Comparison of ENCODE assay signal across 16 cellular contexts in the genomic region with DNA sequence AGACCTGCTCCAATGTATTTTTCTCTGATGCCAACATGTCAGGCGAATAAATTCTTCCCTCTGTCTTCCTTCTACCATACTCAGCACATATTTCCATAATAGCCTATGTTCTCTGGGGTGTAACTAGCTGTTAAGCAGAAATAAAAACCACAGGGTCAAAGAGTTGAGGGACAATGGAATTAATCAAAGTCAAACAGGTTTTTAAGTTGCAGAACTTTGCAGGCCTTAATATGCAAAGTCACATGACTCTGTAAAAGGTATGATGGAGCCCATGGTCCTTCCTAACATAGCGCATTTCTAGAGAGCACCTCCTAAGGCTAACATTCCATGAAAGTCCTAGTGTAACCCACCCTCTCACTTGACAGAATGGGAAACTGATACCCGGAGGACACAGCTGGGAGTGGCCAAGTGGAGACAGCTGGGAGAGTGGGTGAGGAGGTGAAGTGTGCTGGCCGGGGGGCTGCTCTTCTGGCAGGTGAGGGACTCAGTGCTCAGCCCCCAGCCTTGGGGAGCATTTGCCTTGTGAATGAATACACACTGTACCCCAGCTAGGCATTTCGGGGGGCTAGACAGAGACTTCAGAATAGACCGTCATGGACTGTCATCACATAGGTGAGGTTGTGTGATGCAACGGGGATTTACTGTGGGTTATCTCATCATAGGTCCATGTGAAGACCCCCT. TPM values are rescaled to one million over a fixed set of nuclear protein-coding genes. Genes with fewer than 3 reads are reported as not detected.
A peak's percentile ranks its signal among the peaks of the same experiment; 100 is the strongest.
DNase-seq lines count a peak whose midpoint lies in the region; ATAC-seq and TF ChIP-seq lines count a peak whose summit lies in the region.
"Had no signal": no experiment of that assay in that cellular context is flagged by ENCODE, and none has a peak within 500 bp of the region (broad histone marks: within the 10 kb centered on the region; RNA-seq: fewer than 3 reads in every experiment).

No MANE protein-coding gene starts in this region.

- H3K36me3 ChIP-seq in RWPE2 (ENCODE audit: low read depth), result no peaks in the 10 kb centered on the region
- no peaks in the 10 kb centered on the region for H3K36me3 ChIP-seq in tibial artery

- no peak for ATAC-seq in RWPE2 (ENCODE audit: low read depth)
- ATAC-seq: HepG2, Panc1, Right ventricle myocardium inferior had no signal

- H3K9me3 ChIP-seq in RWPE2 (ENCODE audit: severe bottlenecking) (peaks cover 9% of the 10 kb centered on the region), tibial artery (peaks cover 0 to 13% (median 2%) of the 10 kb centered on the region in 3 donors)

- peaks cover 12% of the 10 kb centered on the region for H3K4me1 Mint-ChIP-seq in activated T-helper 2 cell treated with anti-CD3 and anti-CD28 coated beads, Interferon-gamma antibody, Interleukin-2, Interleukin-4, amounts not matched to agents 10 μg/mL and 5 μg/mL and 100 μg/mL, durations not matched to agents 14 hours and 24 hours and 36 hours (ENCODE audit: low read depth)

- H3K27me3 ChIP-seq in RWPE2 (ENCODE audit: insufficient read depth, poor library complexity, severe bottlenecking) (peaks cover 3% of the 10 kb centered on the region), tibial artery (peaks cover 0 to 33% of the 10 kb centered on the region in 2 donors)

- no peaks in the 10 kb centered on the region for H3K36me3 Mint-ChIP-seq in activated T-helper 2 cell treated with anti-CD3 and anti-CD28 coated beads, Interferon-gamma antibody, Interleukin-2, Interleukin-4, amounts not matched to agents 10 μg/mL and 5 μg/mL and 100 μg/mL, durations not matched to agents 14 hours and 24 hours and 36 hours (ENCODE audit: low read depth)

- no peak overlapping the region for H3K27ac Mint-ChIP-seq in activated T-helper 2 cell treated with anti-CD3 and anti-CD28 coated beads, Interferon-gamma antibody, Interleukin-2, Interleukin-4, amounts not matched to agents 10 μg/mL and 5 μg/mL and 100 μg/mL, durations not matched to agents 14 hours and 24 hours and 36 hours

- TF ChIP-seq CTCF in RWPE2 (IDR thresholded peaks at IDR 0.05; ENCODE audit: poor library complexity, severe bottlenecking) (no peak), tibial artery (IDR thresholded peaks at IDR 0.05) (no peak)

- intact Hi-C loops in tibial artery (cut with DNase I; ENCODE audit: low total_unique reads), result no loop called here
- intact Hi-C loops in activated T-helper 2 cell treated with anti-CD3 and anti-CD28 coated beads, Interferon-gamma antibody, Interleukin-2, Interleukin-4, amounts not matched to agents 10 μg/mL and 5 μg/mL and 100 μg/mL, durations not matched to agents 14 hours and 24 hours and 36 hours (cut with micrococcal nuclease), result no loop called here

- H3K4me1 ChIP-seq in RWPE2 (ENCODE audit: insufficient read depth, poor library complexity, severe bottlenecking), result no peaks in the 10 kb centered on the region
- H3K4me1 ChIP-seq in tibial artery, result no peaks in the 10 kb centered on the region

- H3K4me3 ChIP-seq in RWPE2 (ENCODE audit: severe bottlenecking) (no peak overlapping the region), tibial artery (no peak overlapping the region)

- H3K27ac ChIP-seq in RWPE2 (ENCODE audit: poor library complexity, severe bottlenecking) (no peak overlapping the region), tibial artery (no peak overlapping the region)

- no peak overlapping the region for H3K4me3 Mint-ChIP-seq in activated T-helper 2 cell treated with anti-CD3 and anti-CD28 coated beads, Interferon-gamma antibody, Interleukin-2, Interleukin-4, amounts not matched to agents 10 μg/mL and 5 μg/mL and 100 μg/mL, durations not matched to agents 14 hours and 24 hours and 36 hours (ENCODE audit: low read depth)

- H3K9me3 Mint-ChIP-seq in activated T-helper 2 cell treated with anti-CD3 and anti-CD28 coated beads, Interferon-gamma antibody, Interleukin-2, Interleukin-4, amounts not matched to agents 10 μg/mL and 5 μg/mL and 100 μg/mL, durations not matched to agents 14 hours and 24 hours and 36 hours, result peaks cover 20% of the 10 kb centered on the region

- H3K27me3 Mint-ChIP-seq in activated T-helper 2 cell treated with anti-CD3 and anti-CD28 coated beads, Interferon-gamma antibody, Interleukin-2, Interleukin-4, amounts not matched to agents 10 μg/mL and 5 μg/mL and 100 μg/mL, durations not matched to agents 14 hours and 24 hours and 36 hours (ENCODE audit: low read depth), result peaks cover 3% of the 10 kb centered on the region

- peak; percentile 0 for DNase-seq in Daoy (ENCODE audit: low read depth)
- peak; percentile 14 for DNase-seq in RWPE2 (ENCODE audit: low spot score)
- DNase-seq in mesenteric fat pad (ENCODE audit: low spot score), result peak; percentile 57
- DNase-seq in tibial artery, result peak; percentile 10 to 28
- no peak for DNase-seq in NCI-H748 (lab: John Stamatoyannopoulos, UW; ENCODE audit: unreplicated experiment)
- no peak for DNase-seq in activated T-helper 2 cell treated with anti-CD3 and anti-CD28 coated beads, Interferon-gamma antibody, Interleukin-2, Interleukin-4, amounts not matched to agents 10 μg/mL and 5 μg/mL and 100 μg/mL, durations not matched to agents 14 hours and 24 hours and 36 hours (ENCODE audit: low spot score)
- DNase-seq in NCI-H345 (lab: John Stamatoyannopoulos, UW), result no peak
- DNase-seq: C1 segment of cervical spinal cord, KG1, MV-4-11, NCI-H187, NCI-H526 treated with DMSO at 0.1 percent for 48 hours had no signal

RNA-seq across cellular contexts. Expression of a gene that starts 8.4 kb away (rescaled TPM):
- total RNA-seq in Daoy (2014; rRNA removed; shearing (Covaris generic)), result 0.91 and 2.0 TPM in 2 replicates
- total RNA-seq in mesenteric fat pad, result 1.9 TPM
- 0.02 and 0.05 TPM in 2 replicates for total RNA-seq in activated T-helper 2 cell treated with anti-CD3 and anti-CD28 coated beads, Interferon-gamma antibody, Interleukin-2, Interleukin-4, amounts not matched to agents 10 μg/mL and 5 μg/mL and 100 μg/mL, durations not matched to agents 14 hours and 24 hours and 36 hours
- total RNA-seq: SK-MEL-5 had no signal

Comparison
In these comparisons a context has a peak if more than half of its experiments do, and no peak if none do; other contexts are left out.
1. DNase-seq: peak in Daoy (single experiment), RWPE2 (single experiment), mesenteric fat pad (single experiment) and tibial artery (2 of 2); none in NCI-H748 (single experiment), activated T-helper 2 cell treated with anti-CD3 and anti-CD28 coated beads, Interferon-gamma antibody, Interleukin-2, Interleukin-4, amounts not matched to agents 10 μg/mL and 5 μg/mL and 100 μg/mL, durations not matched to agents 14 hours and 24 hours and 36 hours (single experiment) and NCI-H345 (single experiment).